16 cellular contexts compared by ENCODE assay signal in genomic region chr3:47414666-47415587, GRCh38. TPM values are rescaled to one million over a fixed set of nuclear protein-coding genes. Genes with fewer than 3 reads are reported as not detected.
DNase-seq lines count a peak whose midpoint lies in the region; ATAC-seq and TF ChIP-seq lines count a peak whose summit lies in the region.
"Had no signal": no experiment of that assay in that cellular context is flagged by ENCODE, and none has a peak within 500 bp of the region (broad histone marks: within the 10 kb centered on the region; RNA-seq: fewer than 3 reads in every experiment).

No MANE protein-coding gene starts in this region.

- H3K27ac ChIP-seq in liver (ENCODE audit: low read depth in 1 of 2, low read length in 2 of 2), result peak overlapping the region; percentile 9 to 55
- H3K27ac ChIP-seq: GM23248, heart left ventricle, transverse colon had no signal

- H3K36me3 ChIP-seq in liver (ENCODE audit: control insufficient read depth in 4 of 4, insufficient read depth in 3 of 4, low read depth in 1 of 4, low read length in 3 of 4), result peaks cover 23 to 73% (median 33%) of the 10 kb centered on the region in 4 donors

- H3K4me1 ChIP-seq in liver (ENCODE audit: control insufficient read depth in 4 of 4, insufficient read depth in 4 of 4, low read length in 3 of 4), result peaks cover 0 to 3% (median 1%) of the 10 kb centered on the region in 4 donors
- H3K4me1 ChIP-seq: heart left ventricle, transverse colon had no signal

- H3K27me3 Mint-ChIP-seq in activated naive CD4-positive, alpha-beta T cell treated with anti-CD3 and anti-CD28 coated beads, Interleukin-2, amount 10 ng/mL, durations not matched to agents 7 days and 5 days, result no peaks in the 10 kb centered on the region
- no peaks in the 10 kb centered on the region for H3K27me3 Mint-ChIP-seq in activated T-helper 17 cell treated with anti-CD3 and anti-CD28 coated beads, Interleukin-2, amount 50 U/mL, for 72 hours
- no peaks in the 10 kb centered on the region for H3K27me3 Mint-ChIP-seq in stimulated activated memory B cell treated with anti-CD40 and anti-IgM and Interleukin-4, amounts not matched to agents 10 μg/mL and 1 μg/mL and 100 μg/mL, for 72 hours

- no peaks in the 10 kb centered on the region for H3K4me1 Mint-ChIP-seq in activated naive CD4-positive, alpha-beta T cell treated with anti-CD3 and anti-CD28 coated beads, Interleukin-2, amount 10 ng/mL, durations not matched to agents 7 days and 5 days
- no peaks in the 10 kb centered on the region for H3K4me1 Mint-ChIP-seq in activated T-helper 17 cell treated with anti-CD3 and anti-CD28 coated beads, Interleukin-2, amount 50 U/mL, for 72 hours
- peaks cover 32% of the 10 kb centered on the region for H3K4me1 Mint-ChIP-seq in stimulated activated memory B cell treated with anti-CD40 and anti-IgM and Interleukin-4, amounts not matched to agents 10 μg/mL and 1 μg/mL and 100 μg/mL, for 72 hours

- 88% methylated on average over 16 of the region's 16 CpGs for WGBS in liver

- no peaks in the 10 kb centered on the region for H3K9me3 Mint-ChIP-seq in activated naive CD4-positive, alpha-beta T cell treated with anti-CD3 and anti-CD28 coated beads, Interleukin-2, amount 10 ng/mL, durations not matched to agents 7 days and 5 days
- H3K9me3 Mint-ChIP-seq in activated T-helper 17 cell treated with anti-CD3 and anti-CD28 coated beads, Interleukin-2, amount 50 U/mL, for 72 hours, result no peaks in the 10 kb centered on the region
- no peaks in the 10 kb centered on the region for H3K9me3 Mint-ChIP-seq in stimulated activated memory B cell treated with anti-CD40 and anti-IgM and Interleukin-4, amounts not matched to agents 10 μg/mL and 1 μg/mL and 100 μg/mL, for 72 hours
- H3K9me3 Mint-ChIP-seq: T-helper 2 cell treated with Interferon-gamma antibody and Interleukin-4, amounts not matched to agents 5 μg/mL and 100 μg/mL, for 36 hours had no signal

- CTCF ChIA-PET in activated naive CD4-positive, alpha-beta T cell treated with anti-CD3 and anti-CD28 coated beads, Interleukin-2, amount 10 ng/mL, durations not matched to agents 7 days and 5 days (lab: Charles Lee), result no interaction called here

- no peaks in the 10 kb centered on the region for H3K27me3 ChIP-seq in liver (ENCODE audit: control insufficient read depth in 4 of 4, insufficient read depth in 4 of 4, low read length in 3 of 4)
- H3K27me3 ChIP-seq: heart left ventricle, transverse colon had no signal

- peaks cover 31% of the 10 kb centered on the region for H3K36me3 Mint-ChIP-seq in activated naive CD4-positive, alpha-beta T cell treated with anti-CD3 and anti-CD28 coated beads, Interleukin-2, amount 10 ng/mL, durations not matched to agents 7 days and 5 days
- peaks cover 59% of the 10 kb centered on the region for H3K36me3 Mint-ChIP-seq in activated T-helper 17 cell treated with anti-CD3 and anti-CD28 coated beads, Interleukin-2, amount 50 U/mL, for 72 hours (ENCODE audit: low read depth)
- peaks cover 61% of the 10 kb centered on the region for H3K36me3 Mint-ChIP-seq in stimulated activated memory B cell treated with anti-CD40 and anti-IgM and Interleukin-4, amounts not matched to agents 10 μg/mL and 1 μg/mL and 100 μg/mL, for 72 hours

- no peak overlapping the region for H3K4me3 ChIP-seq in liver (ENCODE audit: low read depth in 1 of 3, low read length in 3 of 3)
- H3K4me3 ChIP-seq: coronary artery, GM23248, heart left ventricle, transverse colon had no signal

- no peaks in the 10 kb centered on the region for H3K9me3 ChIP-seq in liver (ENCODE audit: control insufficient read depth in 4 of 4, low read length in 3 of 4)
- H3K9me3 ChIP-seq: heart left ventricle, transverse colon had no signal

- peak overlapping the region; percentile 19 for H3K27ac Mint-ChIP-seq in activated naive CD4-positive, alpha-beta T cell treated with anti-CD3 and anti-CD28 coated beads, Interleukin-2, amount 10 ng/mL, durations not matched to agents 7 days and 5 days
- H3K27ac Mint-ChIP-seq in activated T-helper 17 cell treated with anti-CD3 and anti-CD28 coated beads, Interleukin-2, amount 50 U/mL, for 72 hours, result peak overlapping the region; percentile 21
- peak overlapping the region; percentile 4 for H3K27ac Mint-ChIP-seq in stimulated activated memory B cell treated with anti-CD40 and anti-IgM and Interleukin-4, amounts not matched to agents 10 μg/mL and 1 μg/mL and 100 μg/mL, for 72 hours
- H3K27ac Mint-ChIP-seq: T-helper 2 cell treated with Interferon-gamma antibody and Interleukin-4, amounts not matched to agents 5 μg/mL and 100 μg/mL, for 36 hours had no signal

- DNase-seq in activated naive CD4-positive, alpha-beta T cell treated with anti-CD3 and anti-CD28 coated beads, Interleukin-2, amount 10 ng/mL, durations not matched to agents 7 days and 5 days, result no peak
- no peak for DNase-seq in activated naive CD4-positive, alpha-beta T cell (lab: John Stamatoyannopoulos, UW)
- DNase-seq in NCI-H1048 (lab: John Stamatoyannopoulos, UW), result no peak
- DNase-seq: GM23248; heart left ventricle; retina; SHP77; stimulated activated CD4-positive, alpha-beta T cell treated with anti-CD3 and anti-CD28 coated beads, Interleukin-1b, Interleukin-23, amount 100 ng/mL, for 48 hours; transverse colon had no signal

- no peak for TF ChIP-seq RAD21 in liver (IDR thresholded peaks at IDR 0.05)

- no peak overlapping the region for H3K4me3 Mint-ChIP-seq in activated naive CD4-positive, alpha-beta T cell treated with anti-CD3 and anti-CD28 coated beads, Interleukin-2, amount 10 ng/mL, durations not matched to agents 7 days and 5 days
- no peak overlapping the region for H3K4me3 Mint-ChIP-seq in activated T-helper 17 cell treated with anti-CD3 and anti-CD28 coated beads, Interleukin-2, amount 50 U/mL, for 72 hours
- H3K4me3 Mint-ChIP-seq in stimulated activated memory B cell treated with anti-CD40 and anti-IgM and Interleukin-4, amounts not matched to agents 10 μg/mL and 1 μg/mL and 100 μg/mL, for 72 hours, result no peak overlapping the region
- H3K4me3 Mint-ChIP-seq: T-helper 2 cell treated with Interferon-gamma antibody and Interleukin-4, amounts not matched to agents 5 μg/mL and 100 μg/mL, for 36 hours had no signal

- no peak for TF ChIP-seq CTCF in liver (IDR thresholded peaks at IDR 0.05; ENCODE audit: low read depth, low read length, missing input control)

- no peak for ATAC-seq in activated T-helper 17 cell treated with anti-CD3 and anti-CD28 coated beads, Interleukin-2, amount 50 U/mL, for 72 hours (replicated peaks)
- ATAC-seq in stimulated activated memory B cell treated with anti-CD40 and anti-IgM and Interleukin-4, amounts not matched to agents 10 μg/mL and 1 μg/mL and 100 μg/mL, for 72 hours, result no peak
- ATAC-seq in GM19463 (IDR thresholded peaks at IDR 0.05; ENCODE audit: unreplicated experiment) (no peak), HG02759 (IDR thresholded peaks at IDR 0.05; ENCODE audit: unreplicated experiment) (no peak)
- ATAC-seq: heart left ventricle had no signal

- no peak overlapping the region for H3K9ac ChIP-seq in liver (ENCODE audit: low read depth in 1 of 2, low read length in 2 of 2)
- H3K9ac ChIP-seq: GM23248 had no signal

TF ChIP-seq in liver, 16 proteins besides CTCF, POLR2A, EP300 and RAD21:
- TF ChIP-seq SP1 (IDR thresholded peaks at IDR 0.05) (no peak), JUND (IDR thresholded peaks at IDR 0.05) (no peak), TAF1 (conservative IDR thresholded peaks at IDR 0.05) (no peak), FOXA1 (IDR thresholded peaks at IDR 0.05) (no peak), YY1 (IDR thresholded peaks at IDR 0.05) (no peak)

RNA-seq across cellular contexts. Expression of gene PTPN23, which starts 34.1 kb away (rescaled TPM):
- total RNA-seq in activated T-helper 17 cell treated with anti-CD3 and anti-CD28 coated beads, Interleukin-2, amount 50 U/mL, for 72 hours, result 10 to 100 TPM; 28.7 to 32.0 TPM
- 10 to 100 TPM; 10.6 to 84.4 TPM for total RNA-seq in liver
- polyA plus RNA-seq in liver, result 10 to 100 TPM in 1 of 2 donors, 1 to 10 TPM in 1; 3.8 to 12.4 TPM
